8 cellular contexts compared by ENCODE assay signal in genomic region chr10:119541459-119542356, GRCh38. TPM values are rescaled to one million over a fixed set of nuclear protein-coding genes. Genes with fewer than 3 reads are reported as not detected.
A peak's percentile ranks its signal among the peaks of the same experiment; 100 is the strongest.
DNase-seq lines count a peak whose midpoint lies in the region; ATAC-seq and TF ChIP-seq lines count a peak whose summit lies in the region.

No MANE protein-coding gene starts in this region.

- DNase-seq in GM20000 (ENCODE audit: low spot score) (peak; percentile 58), RWPE1 (ENCODE audit: low spot score) (no peak), left colon (peak; percentile 33 to 62), NCI-H1105 treated with DMSO at 0.1 percent for 48 hours (lab: John Stamatoyannopoulos, UW) (no peak), NCI-H128 (lab: John Stamatoyannopoulos, UW; ENCODE audit: unreplicated experiment) (no peak), OCI-M1 (lab: John Stamatoyannopoulos, UW) (no peak)
- peak; percentile 69 for DNase-seq in activated naive CD8-positive, alpha-beta T cell treated with anti-CD3 and anti-CD28 coated beads, Interleukin-2, amount 50 U/mL, for 24 hours
- DNase-seq in stimulated activated CD4-positive, alpha-beta T cell treated with anti-CD3 and anti-CD28 coated beads, Interleukin-4, amount 100 ng/mL, for 48 hours (ENCODE audit: low read depth in 2 of 2) = peak; percentile 59 to 64

- POLR2A ChIA-PET in RWPE1 (lab: Yijun Ruan, JAX; ENCODE audit: low non-redundant PET) = interaction anchor here (0.7 to 1.6 kb wide), 4 partner anchors 19 to 92 kb away, joined by 3 to 7 read pairs (median 6); partner anchors contain the start of gene TIAL1

- peaks cover 49% of the 10 kb centered on the region for H3K4me1 Mint-ChIP-seq in activated naive CD8-positive, alpha-beta T cell treated with anti-CD3 and anti-CD28 coated beads, Interleukin-2, amount 50 U/mL, for 24 hours

- intact Hi-C loops in left colon (cut with DNase I, micrococcal nuclease) = no loop called here

- CTCF ChIA-PET in RWPE1 (lab: Yijun Ruan, JAX) = interaction anchor here (0.6 to 1.2 kb wide), 5 partner anchors 52 to 471 kb away, joined by 3 to 6 read pairs (median 3); no protein-coding TSS in a partner anchor

- TF ChIP-seq CTCF in GM20000 (IDR thresholded peaks at IDR 0.05; ENCODE audit: extremely low read depth, missing control alignments) (no peak), RWPE1 (conservative IDR thresholded peaks at IDR 0.05; ENCODE audit: low read depth) (no peak)

- peak overlapping the region; percentile 89 for H3K27ac Mint-ChIP-seq in activated naive CD8-positive, alpha-beta T cell treated with anti-CD3 and anti-CD28 coated beads, Interleukin-2, amount 50 U/mL, for 24 hours

- H3K36me3 Mint-ChIP-seq in activated naive CD8-positive, alpha-beta T cell treated with anti-CD3 and anti-CD28 coated beads, Interleukin-2, amount 50 U/mL, for 24 hours (ENCODE audit: low read depth) = peaks cover 31% of the 10 kb centered on the region

- H3K27ac ChIP-seq in RWPE1 = peak overlapping the region; percentile 84

- no peak for ATAC-seq in activated naive CD8-positive, alpha-beta T cell treated with anti-CD3 and anti-CD28 coated beads, Interleukin-2, amount 50 U/mL, for 24 hours
- no peak for ATAC-seq in left colon

- H3K27me3 Mint-ChIP-seq in activated naive CD8-positive, alpha-beta T cell treated with anti-CD3 and anti-CD28 coated beads, Interleukin-2, amount 50 U/mL, for 24 hours = no peaks in the 10 kb centered on the region

- H3K9me3 Mint-ChIP-seq in activated naive CD8-positive, alpha-beta T cell treated with anti-CD3 and anti-CD28 coated beads, Interleukin-2, amount 50 U/mL, for 24 hours = no peaks in the 10 kb centered on the region

- peak overlapping the region; percentile 91 for H3K4me3 Mint-ChIP-seq in activated naive CD8-positive, alpha-beta T cell treated with anti-CD3 and anti-CD28 coated beads, Interleukin-2, amount 50 U/mL, for 24 hours

RNA-seq across cellular contexts. Expression of gene RGS10, which starts 0.8 kb away (rescaled TPM):
- 10 to 100 TPM in 1 of 2 donors, 1 to 10 TPM in 1; 8.9 to 28.9 TPM for total RNA-seq in left colon

RNA-seq across cellular contexts. Expression of gene TIAL1, which starts 55.1 kb away (rescaled TPM):
- 10 to 100 TPM; 92.8 to 97.0 TPM for total RNA-seq in left colon

Comparison
In these comparisons a context has a peak if more than half of its experiments do, and no peak if none do; other contexts are left out.
1. DNase-seq: peak in GM20000 (single experiment), activated naive CD8-positive, alpha-beta T cell treated with anti-CD3 and anti-CD28 coated beads, Interleukin-2, amount 50 U/mL, for 24 hours (single experiment), left colon (2 of 2) and stimulated activated CD4-positive, alpha-beta T cell treated with anti-CD3 and anti-CD28 coated beads, Interleukin-4, amount 100 ng/mL, for 48 hours (2 of 2); none in RWPE1 (single experiment), NCI-H1105 treated with DMSO at 0.1 percent for 48 hours (single experiment), NCI-H128 (single experiment) and OCI-M1 (single experiment).